ENCODE assay signal across 17 cellular contexts in the genomic region with DNA sequence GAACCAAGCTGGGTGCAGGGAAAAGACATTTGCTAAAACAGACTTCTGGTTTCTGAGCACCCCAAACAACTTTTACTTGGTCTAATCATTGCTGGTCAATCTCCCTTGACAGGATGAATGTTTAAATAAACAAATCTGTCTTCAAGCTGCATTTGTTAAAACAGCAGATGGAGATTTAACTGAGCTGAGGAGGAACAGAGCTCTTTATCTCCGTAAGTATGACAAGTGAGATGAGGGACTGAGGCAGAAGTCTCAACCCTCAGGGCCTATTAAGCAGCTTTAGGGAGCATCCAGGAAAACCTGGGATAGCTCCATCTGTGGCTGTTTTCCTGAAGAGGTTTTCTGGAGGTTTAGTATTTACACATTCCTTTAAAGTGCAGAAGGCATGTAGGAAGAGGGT. TPM values are rescaled to one million over a fixed set of nuclear protein-coding genes. Genes with fewer than 3 reads are reported as not detected.
DNase-seq lines count a peak whose midpoint lies in the region; FAIRE-seq and TF ChIP-seq lines count a peak whose summit lies in the region.
"Had no signal": no experiment of that assay in that cellular context is flagged by ENCODE, and none has a peak within 500 bp of the region (broad histone marks: within the 10 kb centered on the region; RNA-seq: fewer than 3 reads in every experiment).

No MANE protein-coding gene starts in this region.

- WGBS in SK-N-SH (ENCODE audit: low lambda C conversion rate), result 80% methylated on average over 1 of the region's 1 CpG
- 57% methylated on average over 1 of the region's 1 CpG for WGBS in hepatocyte (ENCODE audit: low lambda C conversion rate, missing lambda C conversion rate)
- WGBS in smooth muscle cell (ENCODE audit: low lambda C conversion rate), result 24% methylated on average over 1 of the region's 1 CpG

- H3K27me3 ChIP-seq in SK-N-SH (ENCODE audit: insufficient read depth) (no peaks in the 10 kb centered on the region), hepatocyte (no peaks in the 10 kb centered on the region), smooth muscle cell (ENCODE audit: low read depth) (no peaks in the 10 kb centered on the region)
- H3K27me3 ChIP-seq: MG63 had no signal

- peak; percentile 62 for DNase-seq in NCI-H2171 treated with DMSO at 0.1 percent for 48 hours (lab: John Stamatoyannopoulos, UW)
- DNase-seq in NCI-H2171 (lab: John Stamatoyannopoulos, UW), result no peak
- peak; percentile 63 for DNase-seq in SK-N-SH
- DNase-seq in hepatocyte (ENCODE audit: low spot score), result no peak
- no peak for DNase-seq in smooth muscle cell (lab: John Stamatoyannopoulos, UW; ENCODE audit: unreplicated experiment)
- no peak for DNase-seq in HTR-8/SVneo (ENCODE audit: insufficient read length, low spot score)
- DNase-seq in NCI-H1694 treated with DMSO at 0.1 percent for 48 hours (lab: John Stamatoyannopoulos, UW), result no peak
- no peak for DNase-seq in anterior cingulate cortex (lab: John Stamatoyannopoulos, UW)
- DNase-seq: activated CD4-positive, CD25-positive, alpha-beta regulatory T cell treated with anti-CD3 and anti-CD28 coated beads, Interleukin-2, amount 50 U/mL, for 72 hours; MG63; NCI-H187 treated with DMSO at 0.1 percent for 48 hours; NCI-H510A treated with DMSO at 0.1 percent for 48 hours; PC-3; stimulated activated CD4-positive, alpha-beta T cell treated with anti-CD3 and anti-CD28 coated beads, Interleukin-15, amount 100 ng/mL, for 24 hours had no signal

- H3K79me2 ChIP-seq in SK-N-SH (ENCODE audit: insufficient read depth) (peaks cover 13% of the 10 kb centered on the region), hepatocyte (peaks cover 80% of the 10 kb centered on the region), smooth muscle cell (ENCODE audit: low read depth) (peaks cover 35% of the 10 kb centered on the region)

- H3F3A ChIP-seq in SK-N-SH (replicated peaks; ENCODE audit: insufficient read depth) (peaks cover 11% of the 10 kb centered on the region), smooth muscle cell (ENCODE audit: low read depth) (peaks cover 23% of the 10 kb centered on the region)

- H3K9ac ChIP-seq in SK-N-SH, result no peak overlapping the region
- no peak overlapping the region for H3K9ac ChIP-seq in smooth muscle cell (ENCODE audit: low read depth)

- no peak for TF ChIP-seq EP300 in SK-N-SH (IDR thresholded peaks at IDR 0.05; ENCODE audit: borderline replicate concordance in 1 of 2, low read depth in 1 of 2, low read length in 1 of 2)

- TF ChIP-seq CTCF in SK-N-SH (IDR thresholded peaks at IDR 0.05) (no peak), hepatocyte (IDR thresholded peaks at IDR 0.05; ENCODE audit: poor library complexity) (no peak), smooth muscle cell (IDR thresholded peaks at IDR 0.05; ENCODE audit: borderline replicate concordance, insufficient read depth, poor library complexity, severe bottlenecking) (no peak)

- no peaks in the 10 kb centered on the region for H3K36me3 ChIP-seq in SK-N-SH (replicated peaks in 1 of 2; ENCODE audit: control insufficient read depth in 1 of 2, insufficient read depth in 2 of 2, low read length in 1 of 2)
- no peaks in the 10 kb centered on the region for H3K36me3 ChIP-seq in hepatocyte (replicated peaks; ENCODE audit: insufficient read depth, low read depth)
- H3K36me3 ChIP-seq in smooth muscle cell (ENCODE audit: low read depth), result no peaks in the 10 kb centered on the region
- H3K36me3 ChIP-seq: MG63, thoracic aorta had no signal

- H3K4me1 ChIP-seq in SK-N-SH (ENCODE audit: control insufficient read depth in 1 of 2, insufficient read depth in 2 of 2, low read depth in 1 of 2, low read length in 1 of 2) (peaks cover 33 to 39% of the 10 kb centered on the region in 2 experiments), hepatocyte (ENCODE audit: insufficient read depth) (peaks cover 59% of the 10 kb centered on the region), smooth muscle cell (ENCODE audit: low read depth) (peaks cover 14% of the 10 kb centered on the region)

- H2AFZ ChIP-seq in SK-N-SH (ENCODE audit: low read depth) (no peak overlapping the region), hepatocyte (no peak overlapping the region), smooth muscle cell (ENCODE audit: low read depth) (no peak overlapping the region)

- H3K27ac ChIP-seq in SK-N-SH (ENCODE audit: low read depth in 2 of 2, low read length in 1 of 2) (peak overlapping the region; percentile 45 to 67; a peak in 3 of 4 replicates), hepatocyte (peak overlapping the region; percentile 57), smooth muscle cell (ENCODE audit: low read depth) (peak overlapping the region; percentile 77)
- H3K27ac ChIP-seq: C4-2B had no signal

- H3K4me3 ChIP-seq in SK-N-SH (ENCODE audit: low read depth in 2 of 2, low read length in 1 of 2) (no peak overlapping the region), hepatocyte (no peak overlapping the region), smooth muscle cell (no peak overlapping the region)
- H3K4me3 ChIP-seq: MG63, thoracic aorta had no signal

- CTCF ChIA-PET in SK-N-SH (lab: Yijun Ruan, JAX), result interaction anchor here (0.9 kb wide), 1 partner anchor 9 kb away, joined by 5 read pairs; no protein-coding TSS in a partner anchor

- no peak for FAIRE-seq in HTR-8/SVneo (lab: Jason Lieb, UNC)
- FAIRE-seq: A204.1 had no signal

- POLR2A ChIA-PET in SK-N-SH (lab: Yijun Ruan, JAX), result no interaction called here

- H3K9me3 ChIP-seq in SK-N-SH, result no peaks in the 10 kb centered on the region
- H3K9me3 ChIP-seq in hepatocyte (ENCODE audit: low read depth), result no peaks in the 10 kb centered on the region
- no peaks in the 10 kb centered on the region for H3K9me3 ChIP-seq in smooth muscle cell (replicated peaks; ENCODE audit: low read depth)
- H3K9me3 ChIP-seq: MG63, thoracic aorta had no signal

- TF ChIP-seq RAD21 in SK-N-SH (IDR thresholded peaks at IDR 0.05; ENCODE audit: low read length), result no peak

- H4K20me1 ChIP-seq in SK-N-SH (ENCODE audit: insufficient read depth), result peaks cover 12% of the 10 kb centered on the region
- peaks cover 8% of the 10 kb centered on the region for H4K20me1 ChIP-seq in hepatocyte (ENCODE audit: insufficient read depth, poor library complexity, severe bottlenecking)
- peaks cover 100% of the 10 kb centered on the region for H4K20me1 ChIP-seq in smooth muscle cell (ENCODE audit: low read depth)

- 0 out of 2 replicates have a peak overlapping the region, but pooled peaks have one; percentile 0 for H3K4me2 ChIP-seq in SK-N-SH
- no peak overlapping the region for H3K4me2 ChIP-seq in hepatocyte
- peak overlapping the region; percentile 47 for H3K4me2 ChIP-seq in smooth muscle cell

- no peaks in the 10 kb centered on the region for H3K9me2 ChIP-seq in SK-N-SH
- H3K9me2 ChIP-seq in hepatocyte (replicated peaks; ENCODE audit: insufficient read depth), result no peaks in the 10 kb centered on the region

TF ChIP-seq in SK-N-SH, 30 proteins besides CTCF, POLR2A, EP300 and RAD21 (continues in another document):
- TF ChIP-seq, protein P1, sequence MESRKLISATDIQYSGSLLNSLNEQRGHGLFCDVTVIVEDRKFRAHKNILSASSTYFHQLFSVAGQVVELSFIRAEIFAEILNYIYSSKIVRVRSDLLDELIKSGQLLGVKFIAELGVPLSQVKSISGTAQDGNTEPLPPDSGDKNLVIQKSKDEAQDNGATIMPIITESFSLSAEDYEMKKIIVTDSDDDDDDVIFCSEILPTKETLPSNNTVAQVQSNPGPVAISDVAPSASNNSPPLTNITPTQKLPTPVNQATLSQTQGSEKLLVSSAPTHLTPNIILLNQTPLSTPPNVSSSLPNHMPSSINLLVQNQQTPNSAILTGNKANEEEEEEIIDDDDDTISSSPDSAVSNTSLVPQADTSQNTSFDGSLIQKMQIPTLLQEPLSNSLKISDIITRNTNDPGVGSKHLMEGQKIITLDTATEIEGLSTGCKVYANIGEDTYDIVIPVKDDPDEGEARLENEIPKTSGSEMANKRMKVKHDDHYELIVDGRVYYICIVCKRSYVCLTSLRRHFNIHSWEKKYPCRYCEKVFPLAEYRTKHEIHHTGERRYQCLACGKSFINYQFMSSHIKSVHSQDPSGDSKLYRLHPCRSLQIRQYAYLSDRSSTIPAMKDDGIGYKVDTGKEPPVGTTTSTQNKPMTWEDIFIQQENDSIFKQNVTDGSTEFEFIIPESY (IDR thresholded peaks at IDR 0.05; ENCODE audit: borderline replicate concordance, low read depth), result no peak
- TF ChIP-seq NFIC (IDR thresholded peaks at IDR 0.05; ENCODE audit: borderline replicate concordance), result no peak
- no peak for TF ChIP-seq RXRA (IDR thresholded peaks at IDR 0.05; ENCODE audit: borderline replicate concordance, low read depth)
- TF ChIP-seq SIN3A (IDR thresholded peaks at IDR 0.05; ENCODE audit: borderline replicate concordance, low read depth, low read length), result no peak
- TF ChIP-seq CHD2 (IDR thresholded peaks at IDR 0.05; ENCODE audit: low read length, partially characterized antibody), result no peak
- TF ChIP-seq USF2 (IDR thresholded peaks at IDR 0.05; ENCODE audit: borderline replicate concordance, low read depth, low read length), result no peak
- TF ChIP-seq RCOR1 (IDR thresholded peaks at IDR 0.05; ENCODE audit: low read length), result no peak
- TF ChIP-seq YY1 (IDR thresholded peaks at IDR 0.05; ENCODE audit: low read depth), result no peak
- TF ChIP-seq, protein P2, sequence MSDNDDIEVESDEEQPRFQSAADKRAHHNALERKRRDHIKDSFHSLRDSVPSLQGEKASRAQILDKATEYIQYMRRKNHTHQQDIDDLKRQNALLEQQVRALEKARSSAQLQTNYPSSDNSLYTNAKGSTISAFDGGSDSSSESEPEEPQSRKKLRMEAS (IDR thresholded peaks at IDR 0.05; ENCODE audit: low read depth), result no peak
- no peak for TF ChIP-seq RFX5 (IDR thresholded peaks at IDR 0.05; ENCODE audit: low read length)

RNA-seq across cellular contexts. Expression of gene NINL, which starts 40.6 kb away (rescaled TPM):
- polyA plus RNA-seq in SK-N-SH (2012; rRNA removed) (22.5 and 23.9 TPM in 2 replicates), hepatocyte (24.5 and 31.7 TPM in 2 replicates), smooth muscle cell (10.7 and 15.0 TPM in 2 replicates)
- 13.1 and 17.3 TPM in 2 replicates for polyA plus RNA-seq in SK-N-SH (2012; cell fraction: cytosol; rRNA removed)
- polyA plus RNA-seq in SK-N-SH (2012; cell fraction: nucleus; rRNA removed), result 92.5 and 116 TPM in 2 replicates
- total RNA-seq in hepatocyte (23.2 and 27.1 TPM in 2 replicates), smooth muscle cell (12.2 and 13.9 TPM in 2 replicates)

Comparison
In these comparisons a context has a peak if more than half of its experiments do, and no peak if none do; other contexts are left out.
1. DNase-seq: peak in NCI-H2171 treated with DMSO at 0.1 percent for 48 hours (single experiment) and SK-N-SH (single experiment); none in NCI-H2171 (single experiment), hepatocyte (single experiment), smooth muscle cell (single experiment), HTR-8/SVneo (single experiment), NCI-H1694 treated with DMSO at 0.1 percent for 48 hours (single experiment) and anterior cingulate cortex (0 of 58).
2. Peak in every context shown above with its lines, with median percentiles within 50 percentile points of each other: H3K27ac ChIP-seq.